In the genomic region with DNA sequence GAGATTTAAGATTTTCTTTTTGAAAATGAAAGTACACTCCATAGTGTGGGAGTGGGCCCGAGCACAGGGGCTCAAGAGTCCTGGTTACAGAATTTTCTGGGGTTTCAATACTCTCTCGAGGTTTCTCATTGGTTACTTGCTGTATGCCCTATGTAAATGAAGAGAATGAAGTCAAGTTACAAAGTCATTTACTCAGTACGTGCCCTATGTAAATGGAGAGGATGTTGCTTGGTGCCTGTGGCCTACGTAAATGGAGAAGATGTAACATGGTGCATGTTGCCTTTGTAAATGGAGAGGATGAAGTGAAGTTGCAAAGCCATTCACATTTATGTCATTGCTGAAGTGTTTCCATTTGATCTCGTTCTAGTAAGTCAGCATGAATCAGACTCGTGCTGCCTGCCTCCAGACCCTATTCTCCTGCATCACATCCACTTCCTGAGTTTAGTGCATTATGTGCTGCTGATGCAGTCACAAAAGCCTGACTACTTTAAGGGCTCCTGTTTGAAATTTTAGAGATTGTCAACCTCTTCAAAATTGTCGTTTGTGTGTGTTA, we compare ENCODE assay signal across 16 cellular contexts.
DNase-seq lines count a peak whose midpoint lies in the region; ATAC-seq and TF ChIP-seq lines count a peak whose summit lies in the region.
"Had no signal": no experiment of that assay in that cellular context is flagged by ENCODE, and none has a peak within 500 bp of the region (broad histone marks: within the 10 kb centered on the region; RNA-seq: fewer than 3 reads in every experiment).

No MANE protein-coding gene starts in this region.

- no peaks in the 10 kb centered on the region for H3K9me3 Mint-ChIP-seq in neural progenitor cell
- peaks cover 26% of the 10 kb centered on the region for H3K9me3 Mint-ChIP-seq in HFFc6
- H3K9me3 Mint-ChIP-seq: dendritic cell treated with granulocyte-macrophage colony-stimulating factor and Interleukin-4, amounts not matched to agents 40 ng/mL and 50 ng/mL, for 4 days had no signal

- no peaks in the 10 kb centered on the region for H3K36me3 Mint-ChIP-seq in neural progenitor cell
- no peaks in the 10 kb centered on the region for H3K36me3 Mint-ChIP-seq in HFFc6 (ENCODE audit: low read depth)

- ATAC-seq in GM18867 (IDR thresholded peaks at IDR 0.05; ENCODE audit: unreplicated experiment): peak; percentile 53
- ATAC-seq: heart left ventricle; stimulated activated naive CD8-positive, alpha-beta T cell treated with anti-CD3 and anti-CD28 coated beads, Interleukin-15, amount 100 ng/mL, for 72 hours had no signal

- H3K4me1 Mint-ChIP-seq in neural progenitor cell: peaks cover 19% of the 10 kb centered on the region
- H3K4me1 Mint-ChIP-seq in HFFc6 (ENCODE audit: low read depth): no peaks in the 10 kb centered on the region
- H3K4me1 Mint-ChIP-seq: stimulated activated naive CD8-positive, alpha-beta T cell treated with anti-CD3 and anti-CD28 coated beads, Interleukin-15, amount 100 ng/mL, for 72 hours had no signal

- no peaks in the 10 kb centered on the region for H3K9me3 ChIP-seq in Loucy (ENCODE audit: insufficient read depth, low read depth, low read length)
- H3K9me3 ChIP-seq in neural progenitor cell (ENCODE audit: low read depth): no peaks in the 10 kb centered on the region
- H3K9me3 ChIP-seq: ascending aorta, heart left ventricle, SJSA1 had no signal

- H3K9me2 ChIP-seq in Loucy (replicated peaks; ENCODE audit: low read depth, low read length): no peaks in the 10 kb centered on the region

- H3K4me2 ChIP-seq in Loucy (ENCODE audit: low read depth, low read length, poor library complexity, severe bottlenecking) (peak overlapping the region; percentile 51), neural progenitor cell (no peak overlapping the region)

- no peak overlapping the region for H3K4me3 Mint-ChIP-seq in neural progenitor cell
- no peak overlapping the region for H3K4me3 Mint-ChIP-seq in HFFc6
- H3K4me3 Mint-ChIP-seq: dendritic cell treated with granulocyte-macrophage colony-stimulating factor and Interleukin-4, amounts not matched to agents 40 ng/mL and 50 ng/mL, for 4 days; stimulated activated naive CD8-positive, alpha-beta T cell treated with anti-CD3 and anti-CD28 coated beads, Interleukin-15, amount 100 ng/mL, for 72 hours had no signal

- H3F3A ChIP-seq in Loucy (ENCODE audit: low read depth) (no peaks in the 10 kb centered on the region), neural progenitor cell (ENCODE audit: low read depth) (no peaks in the 10 kb centered on the region)

- no peak for TF ChIP-seq CTCF in Loucy (conservative IDR thresholded peaks at IDR 0.05; ENCODE audit: low read length)
- no peak for TF ChIP-seq CTCF in neural progenitor cell (IDR thresholded peaks at IDR 0.05)
- no peak for TF ChIP-seq CTCF in GM20000 (IDR thresholded peaks at IDR 0.05; ENCODE audit: extremely low read depth, missing control alignments)
- TF ChIP-seq CTCF in HFFc6 (IDR thresholded peaks at IDR 0.05): no peak

- peak; percentile 2 for DNase-seq in SW480 (ENCODE audit: low spot score)
- no peak for DNase-seq in neural progenitor cell (ENCODE audit: low spot score)
- DNase-seq in GM20000 (ENCODE audit: low spot score): no peak
- no peak for DNase-seq in HFFc6
- no peak for DNase-seq in activated naive CD4-positive, alpha-beta T cell treated with Interleukin-2 at 50 U/mL for 16 hours
- DNase-seq: activated CD8-positive, alpha-beta memory T cell treated with anti-CD3 and anti-CD28 coated beads for 24 hours; activated effector memory CD4-positive, alpha-beta T cell treated with anti-CD3 and anti-CD28 coated beads, Interleukin-2, amount 50 U/mL, for 16 hours; heart left ventricle; NCI-H2029 treated with DMSO at 0.1 percent for 48 hours; posterior cingulate gyrus; stimulated activated naive CD8-positive, alpha-beta T cell treated with anti-CD3 and anti-CD28 coated beads, Interleukin-15, amount 100 ng/mL, for 72 hours had no signal

- H3K79me2 ChIP-seq in Loucy (ENCODE audit: insufficient read depth, low read length): no peaks in the 10 kb centered on the region
- H3K79me2 ChIP-seq in neural progenitor cell (ENCODE audit: low read depth): no peaks in the 10 kb centered on the region

- H2AFZ ChIP-seq in Loucy (ENCODE audit: low read length): peak overlapping the region; percentile 66
- peak overlapping the region; percentile 37 for H2AFZ ChIP-seq in neural progenitor cell (replicated peaks)

- H3K36me3 ChIP-seq in Loucy (ENCODE audit: insufficient read depth, low read length) (no peaks in the 10 kb centered on the region), neural progenitor cell (no peaks in the 10 kb centered on the region)
- H3K36me3 ChIP-seq: ascending aorta, heart left ventricle, SJSA1 had no signal

- H3K27me3 ChIP-seq in Loucy (ENCODE audit: insufficient read depth, low read length, poor library complexity, severe bottlenecking) (no peaks in the 10 kb centered on the region), neural progenitor cell (no peaks in the 10 kb centered on the region)
- H3K27me3 ChIP-seq: ascending aorta, heart left ventricle, SJSA1 had no signal

- H3K4me3 ChIP-seq in Loucy (ENCODE audit: low read length, poor library complexity, severe bottlenecking) (peak overlapping the region; percentile 34), neural progenitor cell (no peak overlapping the region)
- H3K4me3 ChIP-seq: ascending aorta, heart left ventricle, SJSA1 had no signal

- H3K4me1 ChIP-seq in Loucy (ENCODE audit: insufficient read depth, low read length, poor library complexity, severe bottlenecking) (no peaks in the 10 kb centered on the region), neural progenitor cell (no peaks in the 10 kb centered on the region)
- H3K4me1 ChIP-seq: ascending aorta, heart left ventricle, SJSA1 had no signal

- H3K27ac Mint-ChIP-seq in neural progenitor cell (no peak overlapping the region), HFFc6 (no peak overlapping the region)
- H3K27ac Mint-ChIP-seq: dendritic cell treated with granulocyte-macrophage colony-stimulating factor and Interleukin-4, amounts not matched to agents 40 ng/mL and 50 ng/mL, for 4 days; stimulated activated naive CD8-positive, alpha-beta T cell treated with anti-CD3 and anti-CD28 coated beads, Interleukin-15, amount 100 ng/mL, for 72 hours had no signal

- H3K9ac ChIP-seq in Loucy (ENCODE audit: low read depth, low read length, poor library complexity, severe bottlenecking): no peak overlapping the region
- H3K9ac ChIP-seq in neural progenitor cell: no peak overlapping the region

- H3K27me3 Mint-ChIP-seq in neural progenitor cell (ENCODE audit: insufficient read depth, low read depth) (no peaks in the 10 kb centered on the region), HFFc6 (ENCODE audit: insufficient read depth) (no peaks in the 10 kb centered on the region)
- H3K27me3 Mint-ChIP-seq: dendritic cell treated with granulocyte-macrophage colony-stimulating factor and Interleukin-4, amounts not matched to agents 40 ng/mL and 50 ng/mL, for 4 days; stimulated activated naive CD8-positive, alpha-beta T cell treated with anti-CD3 and anti-CD28 coated beads, Interleukin-15, amount 100 ng/mL, for 72 hours had no signal

- no peaks in the 10 kb centered on the region for H4K20me1 ChIP-seq in Loucy (ENCODE audit: insufficient read depth, low read length, poor library complexity, severe bottlenecking)
- H4K20me1 ChIP-seq in neural progenitor cell (ENCODE audit: low read depth): no peaks in the 10 kb centered on the region

- H3K27ac ChIP-seq in neural progenitor cell: no peak overlapping the region
- H3K27ac ChIP-seq: ascending aorta, heart left ventricle, SJSA1 had no signal
